ENCODE assay signal across 13 cellular contexts in the genomic region with DNA sequence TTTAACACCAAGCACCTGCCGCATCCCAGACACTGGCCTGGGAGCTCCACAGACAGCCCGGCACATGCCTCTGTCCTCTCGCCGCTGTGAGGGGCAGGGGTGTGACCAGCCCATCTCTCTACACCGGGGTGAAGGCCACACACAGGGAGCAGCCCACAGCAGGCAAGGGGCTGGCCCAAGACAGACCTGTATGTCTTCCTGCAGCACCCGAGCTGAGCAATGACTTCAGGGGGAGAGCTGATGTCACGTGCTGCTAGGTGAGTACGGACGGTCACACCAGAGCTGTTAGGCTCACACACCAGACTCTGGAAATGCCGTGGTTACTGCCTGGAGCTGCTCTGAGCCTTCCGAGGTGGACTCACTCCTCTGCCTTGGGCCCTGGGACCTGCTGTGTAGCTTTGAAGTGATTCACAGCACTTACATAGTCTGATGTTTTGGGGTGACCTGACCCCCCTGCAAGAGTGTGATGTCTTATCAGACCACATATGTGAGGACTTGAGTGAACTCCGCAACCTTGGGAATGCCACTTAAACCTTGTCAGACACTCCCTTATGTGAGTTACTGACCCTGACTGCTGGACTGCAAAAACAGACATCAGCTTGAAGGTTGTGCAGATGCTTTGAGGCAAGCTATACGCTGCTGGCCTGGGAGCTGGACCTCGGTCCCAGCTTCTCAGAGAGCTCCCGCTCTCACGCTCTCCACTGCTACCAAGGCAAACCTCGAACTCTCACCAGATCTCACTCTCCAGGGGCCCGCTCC. TPM values are rescaled to one million over a fixed set of nuclear protein-coding genes. Genes with fewer than 3 reads are reported as not detected.
DNase-seq lines count a peak whose midpoint lies in the region; ATAC-seq, FAIRE-seq and TF ChIP-seq lines count a peak whose summit lies in the region.
"Had no signal": no experiment of that assay in that cellular context is flagged by ENCODE, and none has a peak within 500 bp of the region (broad histone marks: within the 10 kb centered on the region; RNA-seq: fewer than 3 reads in every experiment).

No MANE protein-coding gene starts in this region.

- CTCF ChIA-PET in HEK293 (lab: Yijun Ruan, JAX), result interaction anchor here (0.5 to 1.1 kb wide), 2 partner anchors 79 to 141 kb away, joined by 3 to 4 read pairs; no protein-coding TSS in a partner anchor

- no peaks in the 10 kb centered on the region for H3K9me3 ChIP-seq in CD4-positive, CD25-positive, alpha-beta regulatory T cell (ENCODE audit: control insufficient read depth in 2 of 2, low read length in 2 of 2)
- H3K9me3 ChIP-seq in HEK293 (ENCODE audit: control insufficient read depth, insufficient read depth, low read depth, low read length), result no peaks in the 10 kb centered on the region
- no peaks in the 10 kb centered on the region for H3K9me3 ChIP-seq in keratinocyte (ENCODE audit: control insufficient read depth, low read depth, low read length)
- no peaks in the 10 kb centered on the region for H3K9me3 ChIP-seq in SJCRH30 (replicated peaks)
- H3K9me3 ChIP-seq: pancreas had no signal

- no peak overlapping the region for H3K27ac ChIP-seq in CD4-positive, CD25-positive, alpha-beta regulatory T cell (ENCODE audit: insufficient read depth, low read length, poor library complexity, severe bottlenecking)
- H3K27ac ChIP-seq in HEK293 (ENCODE audit: extremely low read depth, low read depth, low read length) (peak overlapping the region; percentile 19; the same call in 1 of the 2 replicates), keratinocyte (ENCODE audit: control insufficient read depth, insufficient read depth, low read length) (no peak overlapping the region), brain microvascular endothelial cell (no peak overlapping the region), SJCRH30 (no peak overlapping the region)

- dilution Hi-C loops in keratinocyte (cut with MboI; ENCODE audit: extremely low pct_ligation_motif_present, low sequenced_read_pairs), result no loop called here

- POLR2A ChIA-PET in HEK293 (lab: Yijun Ruan, JAX), result interaction anchor here (4.0 kb wide), 1 partner anchor 13 kb away, joined by 31 read pairs; no protein-coding TSS in a partner anchor

- H3K9ac ChIP-seq in keratinocyte (ENCODE audit: control insufficient read depth, extremely low read depth, insufficient read depth, low read length), result peak overlapping the region; percentile 81

- H3K36me3 Mint-ChIP-seq in CD4-positive, CD25-positive, alpha-beta regulatory T cell, result peaks cover 6% of the 10 kb centered on the region
- peaks cover 33% of the 10 kb centered on the region for H3K36me3 Mint-ChIP-seq in activated T-helper 2 cell treated with anti-CD3 and anti-CD28 coated beads, Interferon-gamma antibody, Interleukin-2, Interleukin-4, amounts not matched to agents 10 μg/mL and 5 μg/mL and 100 μg/mL, durations not matched to agents 14 hours and 24 hours and 36 hours (ENCODE audit: low read depth)

- no peaks in the 10 kb centered on the region for H3K36me3 ChIP-seq in CD4-positive, CD25-positive, alpha-beta regulatory T cell (ENCODE audit: control insufficient read depth, insufficient read depth, low read length)
- peaks cover 10 to 60% of the 10 kb centered on the region in 2 experiments for H3K36me3 ChIP-seq in HEK293 (ENCODE audit: control insufficient read depth in 2 of 2, insufficient read depth in 1 of 2, low read length in 2 of 2)
- H3K36me3 ChIP-seq in keratinocyte (ENCODE audit: control insufficient read depth in 2 of 2, extremely low read depth in 1 of 2, insufficient read depth in 2 of 2, low read length in 2 of 2), result peaks cover 6 to 9% of the 10 kb centered on the region in 2 experiments
- peaks cover 10% of the 10 kb centered on the region for H3K36me3 ChIP-seq in brain microvascular endothelial cell (replicated peaks)
- H3K36me3 ChIP-seq in SJCRH30, result peaks cover 13% of the 10 kb centered on the region
- H3K36me3 ChIP-seq: pancreas had no signal

- peak; percentile 34 for FAIRE-seq in keratinocyte (lab: Jason Lieb, UNC)
- FAIRE-seq: G401.6, pancreas had no signal

- ATAC-seq in CD4-positive, CD25-positive, alpha-beta regulatory T cell (ENCODE audit: low read depth in 2 of 2), result no peak
- ATAC-seq in GM19463 (IDR thresholded peaks at IDR 0.05; ENCODE audit: unreplicated experiment), result no peak
- ATAC-seq: pancreas had no signal

- H3K4me1 ChIP-seq in CD4-positive, CD25-positive, alpha-beta regulatory T cell (ENCODE audit: control insufficient read depth, insufficient read depth, low read length, poor library complexity, severe bottlenecking), result peaks cover 18% of the 10 kb centered on the region
- peaks cover 9% of the 10 kb centered on the region for H3K4me1 ChIP-seq in HEK293 (ENCODE audit: control insufficient read depth, insufficient read depth, low read length)
- peaks cover 60% of the 10 kb centered on the region for H3K4me1 ChIP-seq in keratinocyte (ENCODE audit: control insufficient read depth, extremely low read depth, insufficient read depth, low read length)
- peaks cover 4% of the 10 kb centered on the region; the same call in 1 of the 2 replicates for H3K4me1 ChIP-seq in SJCRH30

- H3K27ac Mint-ChIP-seq in CD4-positive, CD25-positive, alpha-beta regulatory T cell, result peak overlapping the region; percentile 26 to 55 (median 38)
- H3K27ac Mint-ChIP-seq in activated T-helper 2 cell treated with anti-CD3 and anti-CD28 coated beads, Interferon-gamma antibody, Interleukin-2, Interleukin-4, amounts not matched to agents 10 μg/mL and 5 μg/mL and 100 μg/mL, durations not matched to agents 14 hours and 24 hours and 36 hours, result peak overlapping the region; percentile 21

- peaks cover 50% of the 10 kb centered on the region for H3K79me2 ChIP-seq in keratinocyte (ENCODE audit: control insufficient read depth, insufficient read depth, low read length)

- no peak overlapping the region for H2AFZ ChIP-seq in keratinocyte (ENCODE audit: control insufficient read depth, low read length)

- peak overlapping the region; percentile 84 for H3K4me2 ChIP-seq in keratinocyte (ENCODE audit: control insufficient read depth, extremely low read depth, insufficient read depth, low read depth, low read length)

- no peak overlapping the region for H3K4me3 ChIP-seq in CD4-positive, CD25-positive, alpha-beta regulatory T cell (ENCODE audit: low read depth, low read length)
- H3K4me3 ChIP-seq in HEK293 (ENCODE audit: low read depth, low read length), result no peak overlapping the region
- H3K4me3 ChIP-seq in keratinocyte (ENCODE audit: control insufficient read depth in 2 of 3, extremely low read depth in 1 of 3, insufficient read depth in 2 of 3, low read depth in 1 of 3, low read length in 3 of 3), result peak overlapping the region in 1 of 3 experiments; percentile 72
- no peak overlapping the region for H3K4me3 ChIP-seq in brain microvascular endothelial cell (ENCODE audit: low read depth, low read length)
- H3K4me3 ChIP-seq in SJCRH30, result no peak overlapping the region
- H3K4me3 ChIP-seq: pancreas had no signal

- no peak for TF ChIP-seq CTCF in HEK293 (tag by site-specific recombination; IDR thresholded peaks at IDR 0.05)
- TF ChIP-seq CTCF in keratinocyte (optimal IDR thresholded peaks at IDR 0.05 in 1 of 3, IDR thresholded peaks at IDR 0.05 in 1 of 3, conservative IDR thresholded peaks at IDR 0.05 in 1 of 3; ENCODE audit: extremely low read depth in 1 of 3, insufficient read depth in 2 of 3, low read length in 3 of 3), result no peak
- TF ChIP-seq CTCF in brain microvascular endothelial cell (IDR thresholded peaks at IDR 0.05; ENCODE audit: low read depth, low read length, missing control alignments), result no peak

- H3K9me1 ChIP-seq in keratinocyte (ENCODE audit: control insufficient read depth, extremely low read depth, insufficient read depth, low read length), result peaks cover 3% of the 10 kb centered on the region

- H3K9me3 Mint-ChIP-seq in CD4-positive, CD25-positive, alpha-beta regulatory T cell, result peaks cover 0 to 2% (median 0%) of the 10 kb centered on the region in 7 donors
- no peaks in the 10 kb centered on the region for H3K9me3 Mint-ChIP-seq in activated T-helper 2 cell treated with anti-CD3 and anti-CD28 coated beads, Interferon-gamma antibody, Interleukin-2, Interleukin-4, amounts not matched to agents 10 μg/mL and 5 μg/mL and 100 μg/mL, durations not matched to agents 14 hours and 24 hours and 36 hours

- H3K27me3 Mint-ChIP-seq in CD4-positive, CD25-positive, alpha-beta regulatory T cell, result no peaks in the 10 kb centered on the region
- no peaks in the 10 kb centered on the region for H3K27me3 Mint-ChIP-seq in activated T-helper 2 cell treated with anti-CD3 and anti-CD28 coated beads, Interferon-gamma antibody, Interleukin-2, Interleukin-4, amounts not matched to agents 10 μg/mL and 5 μg/mL and 100 μg/mL, durations not matched to agents 14 hours and 24 hours and 36 hours (ENCODE audit: low read depth)

- intact Hi-C loops in activated T-helper 2 cell treated with anti-CD3 and anti-CD28 coated beads, Interferon-gamma antibody, Interleukin-2, Interleukin-4, amounts not matched to agents 10 μg/mL and 5 μg/mL and 100 μg/mL, durations not matched to agents 14 hours and 24 hours and 36 hours (cut with micrococcal nuclease), result loop anchor here (10.0 kb wide), 1 partner anchor 89 kb away; a partner anchor contains a TSS

- no peaks in the 10 kb centered on the region for H3K27me3 ChIP-seq in CD4-positive, CD25-positive, alpha-beta regulatory T cell (ENCODE audit: control insufficient read depth, insufficient read depth, low read length)
- H3K27me3 ChIP-seq in keratinocyte (ENCODE audit: control insufficient read depth, extremely low read depth, insufficient read depth, low read length) (no peaks in the 10 kb centered on the region), brain microvascular endothelial cell (replicated peaks) (no peaks in the 10 kb centered on the region), SJCRH30 (no peaks in the 10 kb centered on the region)
- H3K27me3 ChIP-seq: pancreas had no signal

- H4K20me1 ChIP-seq in keratinocyte (ENCODE audit: control insufficient read depth, extremely low read depth, insufficient read depth, low read length), result peaks cover 10% of the 10 kb centered on the region

- H3K4me1 Mint-ChIP-seq in CD4-positive, CD25-positive, alpha-beta regulatory T cell, result peaks cover 12 to 41% (median 22%) of the 10 kb centered on the region in 4 donors
- peaks cover 23% of the 10 kb centered on the region for H3K4me1 Mint-ChIP-seq in activated T-helper 2 cell treated with anti-CD3 and anti-CD28 coated beads, Interferon-gamma antibody, Interleukin-2, Interleukin-4, amounts not matched to agents 10 μg/mL and 5 μg/mL and 100 μg/mL, durations not matched to agents 14 hours and 24 hours and 36 hours (ENCODE audit: low read depth)

- peak overlapping the region; percentile 63 to 95 (median 84) for H3K4me3 Mint-ChIP-seq in CD4-positive, CD25-positive, alpha-beta regulatory T cell
- peak overlapping the region; percentile 91 for H3K4me3 Mint-ChIP-seq in activated T-helper 2 cell treated with anti-CD3 and anti-CD28 coated beads, Interferon-gamma antibody, Interleukin-2, Interleukin-4, amounts not matched to agents 10 μg/mL and 5 μg/mL and 100 μg/mL, durations not matched to agents 14 hours and 24 hours and 36 hours (ENCODE audit: low read depth)

- DNase-seq in CD4-positive, CD25-positive, alpha-beta regulatory T cell, result no peak
- DNase-seq in activated T-helper 2 cell treated with anti-CD3 and anti-CD28 coated beads, Interferon-gamma antibody, Interleukin-2, Interleukin-4, amounts not matched to agents 10 μg/mL and 5 μg/mL and 100 μg/mL, durations not matched to agents 14 hours and 24 hours and 36 hours (ENCODE audit: low spot score), result no peak
- no peak for DNase-seq in keratinocyte (ENCODE audit: low read depth, low spot score)
- DNase-seq in NCI-H2029 treated with DMSO at 0.1 percent for 48 hours (lab: John Stamatoyannopoulos, UW), result no peak
- DNase-seq in brain microvascular endothelial cell, result no peak
- no peak for DNase-seq in SJCRH30
- DNase-seq: activated CD4-positive, alpha-beta T cell treated with anti-CD3 and anti-CD28 coated beads for 4 hours; MM.1S; NK-92 treated with Interleukin-12 subunit alpha and Interleukin-12 subunit beta, amount 100 ng/mL, for 24 hours had no signal

- in situ Hi-C loops in brain microvascular endothelial cell (cut with HindIII; ENCODE audit: low pct_ligation_motif_present, low sequenced_read_pairs), result no loop called here

RNA-seq across cellular contexts. Expression of a gene that starts 1.8 kb away (rescaled TPM):
- total RNA-seq in CD4-positive, CD25-positive, alpha-beta regulatory T cell, result 9.8 TPM
- polyA plus RNA-seq in CD4-positive, CD25-positive, alpha-beta regulatory T cell, result 1 to 10 TPM; 3.0 to 4.7 (median 4.3) TPM
- 52.9 and 53.7 TPM in 2 replicates for total RNA-seq in activated T-helper 2 cell treated with anti-CD3 and anti-CD28 coated beads, Interferon-gamma antibody, Interleukin-2, Interleukin-4, amounts not matched to agents 10 μg/mL and 5 μg/mL and 100 μg/mL, durations not matched to agents 14 hours and 24 hours and 36 hours
- polyA plus RNA-seq in keratinocyte, result 10.3 to 21.0 TPM (median 14.8 TPM) in 3 replicates
- polyA plus RNA-seq in keratinocyte (2011; ENCODE audit: low read depth), result 1.3 TPM
- polyA plus RNA-seq in keratinocyte (2011; cell fraction: cytosol; rRNA removed), result 7.8 and 10.4 TPM in 2 replicates
- polyA plus RNA-seq in keratinocyte (2011; cell fraction: nucleus; rRNA removed), result 28.0 and 29.5 TPM in 2 replicates
- polyA plus RNA-seq in keratinocyte (2012; ENCODE audit: low replicate concordance), result 3.4 and 14.7 TPM in 2 replicates
- 9.0 to 16.0 TPM (median 13.9 TPM) in 3 replicates for polyA minus RNA-seq in keratinocyte
- polyA minus RNA-seq in keratinocyte (2011; cell fraction: cytosol; rRNA and poly(A)+ RNA removed), result 13.6 TPM
- polyA minus RNA-seq in keratinocyte (2011; cell fraction: nucleus; rRNA and poly(A)+ RNA removed), result 6.1 and 9.2 TPM in 2 replicates
- 58.0 and 67.0 TPM in 2 replicates for total RNA-seq in SJCRH30 (2014; rRNA removed; shearing (Covaris generic))

RNA-seq across cellular contexts. Expression of a gene that starts 2.1 kb away (rescaled TPM):
- total RNA-seq in CD4-positive, CD25-positive, alpha-beta regulatory T cell, result 13.7 TPM
- polyA plus RNA-seq in CD4-positive, CD25-positive, alpha-beta regulatory T cell, result 10 to 100 TPM; 12.1 to 25.0 (median 16.1) TPM
- total RNA-seq in activated T-helper 2 cell treated with anti-CD3 and anti-CD28 coated beads, Interferon-gamma antibody, Interleukin-2, Interleukin-4, amounts not matched to agents 10 μg/mL and 5 μg/mL and 100 μg/mL, durations not matched to agents 14 hours and 24 hours and 36 hours, result 24.6 and 27.5 TPM in 2 replicates
- polyA plus RNA-seq in keratinocyte, result 116 to 147 TPM (median 130 TPM) in 3 replicates
- polyA plus RNA-seq in keratinocyte (2011; ENCODE audit: low read depth), result 38.0 TPM
- 117 and 130 TPM in 2 replicates for polyA plus RNA-seq in keratinocyte (2011; cell fraction: cytosol; rRNA removed)
- 95.3 and 124 TPM in 2 replicates for polyA plus RNA-seq in keratinocyte (2011; cell fraction: nucleus; rRNA removed)
- polyA plus RNA-seq in keratinocyte (2012; ENCODE audit: low replicate concordance), result 78.6 and 88.1 TPM in 2 replicates
- 53.6 to 72.0 TPM (median 65.9 TPM) in 3 replicates for polyA minus RNA-seq in keratinocyte
- polyA minus RNA-seq in keratinocyte (2011; cell fraction: cytosol; rRNA and poly(A)+ RNA removed), result 99.8 TPM
- 39.0 and 59.1 TPM in 2 replicates for polyA minus RNA-seq in keratinocyte (2011; cell fraction: nucleus; rRNA and poly(A)+ RNA removed)
- total RNA-seq in SJCRH30 (2014; rRNA removed; shearing (Covaris generic)), result 28.3 and 28.6 TPM in 2 replicates
